Comparison of ENCODE assay signal across 21 cellular contexts in the genomic region with DNA sequence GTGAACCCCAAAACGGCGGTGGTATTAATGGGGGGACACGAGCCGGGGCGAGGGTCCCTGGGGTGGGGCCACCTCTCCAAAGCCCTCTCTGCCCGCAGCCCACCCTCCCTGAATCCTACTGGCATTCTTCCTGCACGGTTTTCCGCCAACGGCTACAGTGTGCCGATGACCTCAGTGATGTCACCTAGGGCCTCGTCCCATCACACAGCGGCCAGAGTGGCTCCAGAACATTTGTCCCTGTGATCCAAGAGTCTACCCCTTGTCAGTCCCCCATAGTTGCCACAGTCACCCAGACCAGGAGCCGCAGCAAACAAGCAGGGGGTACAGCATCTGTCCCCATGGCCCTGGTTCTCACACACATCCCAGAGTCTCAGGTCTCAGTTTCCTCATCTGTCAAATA.
"Had no signal": no experiment of that assay in that cellular context is flagged by ENCODE, and none has a peak within 500 bp of the region (broad histone marks: within the 10 kb centered on the region; RNA-seq: fewer than 3 reads in every experiment).

No MANE protein-coding gene starts in this region.

- H3K4me3 Mint-ChIP-seq: activated T-cell treated with anti-CD3 and anti-CD28 coated beads, Interleukin-2, amount 50 U/mL, for 4 hours; dendritic cell treated with granulocyte-macrophage colony-stimulating factor and Interleukin-4, amounts not matched to agents 40 ng/mL and 50 ng/mL, for 4 days; endodermal cell; nephron progenitor cell had no signal

- H3K9me3 Mint-ChIP-seq: activated T-cell treated with anti-CD3 and anti-CD28 coated beads, Interleukin-2, amount 50 U/mL, for 4 hours; dendritic cell treated with granulocyte-macrophage colony-stimulating factor and Interleukin-4, amounts not matched to agents 40 ng/mL and 50 ng/mL, for 4 days; endodermal cell; memory B cell; nephron progenitor cell; stimulated activated naive CD8-positive, alpha-beta T cell treated with anti-CD3 and anti-CD28 coated beads, Interleukin-15, amount 100 ng/mL, for 72 hours had no signal

- H3K27me3 Mint-ChIP-seq: memory B cell; progenitor cell of endocrine pancreas; stimulated activated naive CD8-positive, alpha-beta T cell treated with anti-CD3 and anti-CD28 coated beads, Interleukin-15, amount 100 ng/mL, for 72 hours had no signal

- H3K27ac Mint-ChIP-seq: dendritic cell treated with granulocyte-macrophage colony-stimulating factor and Interleukin-4, amounts not matched to agents 40 ng/mL and 50 ng/mL, for 4 days; endodermal cell; nephron progenitor cell; progenitor cell of endocrine pancreas; stimulated activated naive CD8-positive, alpha-beta T cell treated with anti-CD3 and anti-CD28 coated beads, Interleukin-15, amount 100 ng/mL, for 72 hours had no signal

- H3K27me3 ChIP-seq: heart right ventricle, right atrium auricular region, testis, upper lobe of left lung had no signal

- H3K27ac ChIP-seq: gastroesophageal sphincter, right atrium auricular region, testis, upper lobe of left lung had no signal

- H3K4me3 ChIP-seq: gastroesophageal sphincter, heart right ventricle, right atrium auricular region, skin epidermis, testis, upper lobe of left lung had no signal

- H3K9me3 ChIP-seq: gastroesophageal sphincter, heart right ventricle, right atrium auricular region, testis, upper lobe of left lung had no signal

- H3K36me3 Mint-ChIP-seq: memory B cell had no signal

- H3K36me3 ChIP-seq: gastroesophageal sphincter, heart right ventricle, right atrium auricular region, upper lobe of left lung had no signal

- ATAC-seq: gastroesophageal sphincter had no signal

- DNase-seq: activated CD4-positive, alpha-beta T cell treated with anti-CD3 and anti-CD28 coated beads, Interleukin-2, amount 50 U/mL, for 4 hours; activated CD4-positive, CD25-positive, alpha-beta regulatory T cell treated with anti-CD3 and anti-CD28 coated beads, Interleukin-2, amount 50 U/mL, for 72 hours; activated gamma-delta T cell; activated T-cell treated with anti-CD3 and anti-CD28 coated beads, Interleukin-2, amount 50 U/mL, for 4 hours; aorta; endodermal cell; heart right ventricle; islet precursor cell; nephron progenitor cell; stimulated activated CD4-positive, alpha-beta T cell treated with anti-CD3 and anti-CD28 coated beads, Interleukin-4, amount 100 ng/mL, for 4 hours; stimulated activated CD8-positive, alpha-beta memory T cell treated with anti-CD3 and anti-CD28 coated beads, Interleukin-4, amount 100 ng/mL, for 48 hours; stimulated activated naive CD8-positive, alpha-beta T cell treated with anti-CD3 and anti-CD28 coated beads, Interleukin-15, amount 100 ng/mL, for 72 hours; T1000; testis; upper lobe of left lung had no signal
